ENCODE assay signal across 9 cellular contexts in genomic region chr18:9594782-9595181, GRCh38. TPM values are rescaled to one million over a fixed set of nuclear protein-coding genes. Genes with fewer than 3 reads are reported as not detected.
DNase-seq lines count a peak whose midpoint lies in the region; ATAC-seq, FAIRE-seq and TF ChIP-seq lines count a peak whose summit lies in the region.
"Had no signal": no experiment of that assay in that cellular context is flagged by ENCODE, and none has a peak within 500 bp of the region (broad histone marks: within the 10 kb centered on the region; RNA-seq: fewer than 3 reads in every experiment).

No MANE protein-coding gene starts in this region.

- in situ Hi-C loops in GM13976 (cut with MboI; ENCODE audit: low sequenced_read_pairs, unreplicated experiment) = no loop called here

- H3K4me1 ChIP-seq in MM.1S (ENCODE audit: low read length) (peaks cover 10% of the 10 kb centered on the region), gastroesophageal sphincter (peaks cover 6 to 34% (median 10%) of the 10 kb centered on the region in 3 donors)

- no peak for TF ChIP-seq EP300 in gastroesophageal sphincter (IDR thresholded peaks at IDR 0.05)

- peak; percentile 66 for ATAC-seq in GM21515 (IDR thresholded peaks at IDR 0.05; ENCODE audit: unreplicated experiment)
- ATAC-seq in gastroesophageal sphincter = no peak
- no peak for ATAC-seq in HG03196 (IDR thresholded peaks at IDR 0.05; ENCODE audit: unreplicated experiment)
- ATAC-seq in GM21381 (IDR thresholded peaks at IDR 0.05; ENCODE audit: unreplicated experiment) = no peak

- H4K20me1 ChIP-seq in MM.1S (ENCODE audit: insufficient read depth, low read length) = no peaks in the 10 kb centered on the region

- peaks cover 45% of the 10 kb centered on the region for H3K79me2 ChIP-seq in MM.1S (ENCODE audit: low read length)

- H3K9ac ChIP-seq in MM.1S (ENCODE audit: low read length) = no peak overlapping the region

- H3K4me3 ChIP-seq in MM.1S (ENCODE audit: low read length) (no peak overlapping the region), gastroesophageal sphincter (no peak overlapping the region)

- 33% methylated on average over 1 of the region's 1 CpG; no CpG with 5 or more reads in 1 of the 2 donors for WGBS in gastroesophageal sphincter (ENCODE audit: low coverage in 1 of 2), 2 donors

- H3K4me2 ChIP-seq in MM.1S (ENCODE audit: low read depth, low read length) = peak overlapping the region; percentile 50

- H3K9me3 ChIP-seq in MM.1S (replicated peaks; ENCODE audit: insufficient read depth, low read length) (no peaks in the 10 kb centered on the region), gastroesophageal sphincter (peaks cover 0 to 10% (median 0%) of the 10 kb centered on the region in 3 donors)

- no peaks in the 10 kb centered on the region for H3F3A ChIP-seq in MM.1S (ENCODE audit: insufficient read depth, low read length)

- H3K36me3 ChIP-seq in MM.1S (replicated peaks; ENCODE audit: insufficient read depth, low read length) = no peaks in the 10 kb centered on the region; the same call in 1 of the 2 replicates
- peaks cover 0 to 28% of the 10 kb centered on the region in 2 donors for H3K36me3 ChIP-seq in gastroesophageal sphincter

- TF ChIP-seq CTCF in MM.1S (IDR thresholded peaks at IDR 0.05; ENCODE audit: low read length) (no peak), GM13976 (IDR thresholded peaks at IDR 0.05; ENCODE audit: borderline replicate concordance, control extremely low read depth, extremely low read depth, insufficient read depth, missing control alignments) (no peak), gastroesophageal sphincter (IDR thresholded peaks at IDR 0.05) (no peak)

- FAIRE-seq in islet of Langerhans (lab: Jason Lieb, UNC) = peak; percentile 5

- no peak overlapping the region for H3K27ac ChIP-seq in MM.1S (ENCODE audit: low read length)
- H3K27ac ChIP-seq in gastroesophageal sphincter = peak overlapping the region in 2 of 4 donors; percentile 3 to 24

- no peaks in the 10 kb centered on the region for H3K9me2 ChIP-seq in MM.1S (replicated peaks; ENCODE audit: insufficient read depth, low read length)

- no peak for TF ChIP-seq POLR2A in gastroesophageal sphincter (IDR thresholded peaks at IDR 0.05)

- DNase-seq in EL (peak; percentile 29), MM.1S (peak; percentile 19), GM13976 (ENCODE audit: low spot score) (no peak)
- DNase-seq: NCI-H1105 had no signal

- no peak overlapping the region for H2AFZ ChIP-seq in MM.1S (ENCODE audit: low read length)

- H3K27me3 ChIP-seq in MM.1S (replicated peaks; ENCODE audit: insufficient read depth, low read length) = no peaks in the 10 kb centered on the region
- H3K27me3 ChIP-seq in gastroesophageal sphincter = no peaks in the 10 kb centered on the region

RNA-seq across cellular contexts. Expression of gene PPP4R1, which starts 19.6 kb away (rescaled TPM):
- 100 to 1,000 TPM in 3 of 4 donors, 10 to 100 TPM in 1; 91.1 to 174 (median 117) TPM for total RNA-seq in gastroesophageal sphincter
